30 cellular contexts compared by ENCODE assay signal in genomic region chr12:110278137-110278536, GRCh38. TPM values are rescaled to one million over a fixed set of nuclear protein-coding genes. Genes with fewer than 3 reads are reported as not detected.
DNase-seq lines count a peak whose midpoint lies in the region; ATAC-seq, FAIRE-seq and TF ChIP-seq lines count a peak whose summit lies in the region.
"Had no signal": no experiment of that assay in that cellular context is flagged by ENCODE, and none has a peak within 500 bp of the region (broad histone marks: within the 10 kb centered on the region; RNA-seq: fewer than 3 reads in every experiment).

No MANE protein-coding gene starts in this region.

- H3F3A ChIP-seq in MM.1S (ENCODE audit: insufficient read depth, low read length) = peaks cover 4% of the 10 kb centered on the region; the same call in 1 of the 2 replicates

- peaks cover 0 to 5% (median 0%) of the 10 kb centered on the region in 3 donors for H3K36me3 Mint-ChIP-seq in naive thymus-derived CD8-positive, alpha-beta T cell
- H3K36me3 Mint-ChIP-seq in type B pancreatic cell = peaks cover 12% of the 10 kb centered on the region

- ATAC-seq in Right ventricle myocardium superior (ENCODE audit: poor library complexity) (no peak), K562 (no peak)
- no peak for ATAC-seq in naive thymus-derived CD8-positive, alpha-beta T cell
- ATAC-seq: activated CD4-positive, alpha-beta T cell treated with anti-CD3 and anti-CD28 coated beads for 36 hours; CD8-positive, alpha-beta T cell; esophagus mucosa; left colon; stimulated activated naive CD8-positive, alpha-beta T cell treated with anti-CD3 and anti-CD28 coated beads, Interleukin-15, Interleukin-2, amounts not matched to agents 100 U/mL and 50 U/mL, for 24 hours had no signal

- no peaks in the 10 kb centered on the region for H3K9me2 ChIP-seq in MM.1S (replicated peaks; ENCODE audit: insufficient read depth, low read length)

- H3K9ac ChIP-seq in K562 (ENCODE audit: insufficient read depth in 1 of 2, low read depth in 2 of 2, low read length in 2 of 2) = no peak overlapping the region
- H3K9ac ChIP-seq in MM.1S (ENCODE audit: low read length) = no peak overlapping the region

- H3K9me3 ChIP-seq in left ventricle myocardium inferior (replicated peaks) (no peaks in the 10 kb centered on the region), K562 (replicated peaks; ENCODE audit: control insufficient read depth, insufficient read depth, low read depth, low read length) (no peaks in the 10 kb centered on the region), MM.1S (replicated peaks; ENCODE audit: insufficient read depth, low read length) (no peaks in the 10 kb centered on the region)
- H3K9me3 ChIP-seq: SJCRH30 had no signal

- H3K27me3 ChIP-seq in left ventricle myocardium inferior (ENCODE audit: low read depth) (no peaks in the 10 kb centered on the region), K562 (ENCODE audit: control insufficient read depth in 2 of 2, insufficient read depth in 2 of 2, low read length in 2 of 2) (no peaks in the 10 kb centered on the region), MM.1S (replicated peaks; ENCODE audit: insufficient read depth, low read length) (no peaks in the 10 kb centered on the region)
- H3K27me3 ChIP-seq: SJCRH30 had no signal

- H4K20me1 ChIP-seq in K562 (replicated peaks; ENCODE audit: control insufficient read depth, insufficient read depth, low read length) = no peaks in the 10 kb centered on the region; the same call in none of the 2 replicates
- no peaks in the 10 kb centered on the region for H4K20me1 ChIP-seq in MM.1S (ENCODE audit: insufficient read depth, low read length)

- intact Hi-C loops in left ventricle myocardium inferior (cut with micrococcal nuclease) (no loop called here), Right ventricle myocardium superior (cut with DNase I) (no loop called here), K562 (cut with micrococcal nuclease) (no loop called here)

- CTCF ChIA-PET in K562 (lab: Yijun Ruan, JAX; ENCODE audit: low intra/inter-chr PET ratio) = no interaction called here

- POLR2A ChIA-PET in K562 (lab: Yijun Ruan, JAX) = interaction anchor here (0.7 to 4.3 kb wide), 7 partner anchors 9 to 154 kb away, joined by 3 to 48 read pairs (median 5); partner anchors contain the start of gene IFT81
- POLR2A ChIA-PET in naive thymus-derived CD8-positive, alpha-beta T cell (lab: Charles Lee) = no interaction called here

- BruUV-seq in K562 (replicated peaks; lab: Mats Ljungman, UMichigan) = no TSS peak

- DNase-seq in left ventricle myocardium inferior (no peak), Right ventricle myocardium superior (no peak), K562 (ENCODE audit: extremely low read depth in 1 of 4, low spot score in 3 of 4) (no peak), type B pancreatic cell (ENCODE audit: extremely low spot score, unreplicated experiment) (no peak), NCI-H1105 (lab: John Stamatoyannopoulos, UW) (no peak), MM.1S (no peak), GDM1 (lab: John Stamatoyannopoulos, UW) (no peak)
- DNase-seq in naive thymus-derived CD8-positive, alpha-beta T cell = no peak
- DNase-seq: activated CD4-positive, alpha-beta T cell treated with anti-CD3 and anti-CD28 coated beads for 36 hours; activated effector memory CD4-positive, alpha-beta T cell treated with Interleukin-2 at 50 U/mL for 16 hours; AML-193; aorta; caudate nucleus; CD8-positive, alpha-beta T cell; foreskin fibroblast; HCEC 1CT; left colon; mesendoderm; NCI-H146; NCI-H774; occipital lobe; SJCRH30; small intestine; stimulated activated naive CD8-positive, alpha-beta T cell treated with anti-CD3 and anti-CD28 coated beads, Interleukin-15, Interleukin-2, amounts not matched to agents 100 U/mL and 50 U/mL, for 24 hours; SW 1271; T-helper 9 cell had no signal

- H2AFZ ChIP-seq in K562 (ENCODE audit: low read depth, low read length) = no peak overlapping the region
- H2AFZ ChIP-seq in MM.1S (ENCODE audit: low read length) = no peak overlapping the region

- 45% methylated on average over 1 of the region's 1 CpG for WGBS in K562 (ENCODE audit: insufficient coverage, low coverage, missing lambda C conversion rate)

- TF ChIP-seq EP300 in K562 (IDR thresholded peaks at IDR 0.05; ENCODE audit: low read length) = no peak

- H3K27ac ChIP-seq in left ventricle myocardium inferior (replicated peaks) (peak overlapping the region; percentile 97), K562 (ENCODE audit: extremely low read depth, low read depth, low read length) (no peak overlapping the region), MM.1S (ENCODE audit: low read length) (no peak overlapping the region)
- H3K27ac ChIP-seq: SJCRH30 had no signal

- H3K79me2 ChIP-seq in K562 (ENCODE audit: control insufficient read depth, insufficient read depth, low read length) (peaks cover 21% of the 10 kb centered on the region), MM.1S (ENCODE audit: low read length) (peaks cover 17% of the 10 kb centered on the region)

- no peak for TF ChIP-seq POLR2A in K562 (conservative IDR thresholded peaks at IDR 0.05)

- peaks cover 55% of the 10 kb centered on the region for H3K4me1 ChIP-seq in left ventricle myocardium inferior
- peaks cover 11 to 18% of the 10 kb centered on the region in 2 experiments; a peak in 4 of 5 replicates for H3K4me1 ChIP-seq in K562 (replicated peaks in 1 of 2; ENCODE audit: control insufficient read depth in 2 of 2, insufficient read depth in 2 of 2, low read length in 2 of 2)
- no peaks in the 10 kb centered on the region for H3K4me1 ChIP-seq in MM.1S (ENCODE audit: low read length)

- H3K27me3 Mint-ChIP-seq in naive thymus-derived CD8-positive, alpha-beta T cell = peaks cover 0 to 2% (median 1%) of the 10 kb centered on the region in 5 donors
- H3K27me3 Mint-ChIP-seq in type B pancreatic cell = no peaks in the 10 kb centered on the region

- H3K36me3 ChIP-seq in left ventricle myocardium inferior (peaks cover 11% of the 10 kb centered on the region), K562 (ENCODE audit: control insufficient read depth, insufficient read depth, low read length) (peaks cover 10% of the 10 kb centered on the region; the same call in 2 of the 3 replicates), MM.1S (replicated peaks; ENCODE audit: insufficient read depth, low read length) (no peaks in the 10 kb centered on the region)

- no peak overlapping the region for H3K4me2 ChIP-seq in K562 (ENCODE audit: insufficient read depth, low read length)
- H3K4me2 ChIP-seq in MM.1S (ENCODE audit: low read depth, low read length) = no peak overlapping the region

- peak overlapping the region; percentile 96 for H3K4me3 ChIP-seq in left ventricle myocardium inferior
- no peak overlapping the region for H3K4me3 ChIP-seq in K562
- H3K4me3 ChIP-seq in MM.1S (ENCODE audit: low read length) = no peak overlapping the region
- H3K4me3 ChIP-seq: SJCRH30 had no signal

- peak; percentile 35 for FAIRE-seq in K562 (lab: Jason Lieb, UNC)
- FAIRE-seq: small intestine, urothelium cell line had no signal

- H3K4me3 Mint-ChIP-seq in naive thymus-derived CD8-positive, alpha-beta T cell = peak overlapping the region in 1 of 10 donors; percentile 43
- peak overlapping the region; percentile 11 for H3K4me3 Mint-ChIP-seq in type B pancreatic cell
- H3K4me3 Mint-ChIP-seq: activated CD4-positive, alpha-beta T cell treated with anti-CD3 and anti-CD28 coated beads for 36 hours; activated naive CD8-positive, alpha-beta T cell; CD8-positive, alpha-beta T cell; dendritic cell treated with granulocyte-macrophage colony-stimulating factor and Interleukin-4, amounts not matched to agents 40 ng/mL and 50 ng/mL, for 4 days had no signal

- peak overlapping the region in 6 of 10 donors; percentile 6 to 80 (median 26) for H3K27ac Mint-ChIP-seq in naive thymus-derived CD8-positive, alpha-beta T cell
- H3K27ac Mint-ChIP-seq in type B pancreatic cell = peak overlapping the region; percentile 57
- H3K27ac Mint-ChIP-seq: activated CD4-positive, alpha-beta T cell treated with anti-CD3 and anti-CD28 coated beads for 36 hours; activated naive CD8-positive, alpha-beta T cell; CD8-positive, alpha-beta T cell; dendritic cell treated with granulocyte-macrophage colony-stimulating factor and Interleukin-4, amounts not matched to agents 40 ng/mL and 50 ng/mL, for 4 days had no signal

- TF ChIP-seq CTCF in left ventricle myocardium inferior (IDR thresholded peaks at IDR 0.05; ENCODE audit: borderline replicate concordance) (no peak), K562 (IDR thresholded peaks at IDR 0.05 in 2 of 3, conservative IDR thresholded peaks at IDR 0.05 in 1 of 3; ENCODE audit: insufficient read depth in 2 of 3, low read depth in 1 of 3, low read length in 3 of 3) (no peak), type B pancreatic cell (conservative IDR thresholded peaks at IDR 0.05) (no peak), MM.1S (IDR thresholded peaks at IDR 0.05; ENCODE audit: low read length) (no peak)

- H3K9me1 ChIP-seq in K562 (ENCODE audit: control insufficient read depth, insufficient read depth, low read length) = no peaks in the 10 kb centered on the region

- no peaks in the 10 kb centered on the region for H3K9me3 Mint-ChIP-seq in naive thymus-derived CD8-positive, alpha-beta T cell
- no peaks in the 10 kb centered on the region for H3K9me3 Mint-ChIP-seq in type B pancreatic cell
- H3K9me3 Mint-ChIP-seq: CD8-positive, alpha-beta T cell; dendritic cell treated with granulocyte-macrophage colony-stimulating factor and Interleukin-4, amounts not matched to agents 40 ng/mL and 50 ng/mL, for 4 days had no signal

- no peak for TF ChIP-seq RAD21 in K562 (CRISPR knock-in tag; conservative IDR thresholded peaks at IDR 0.05 in 1 of 2, IDR thresholded peaks at IDR 0.05 in 1 of 2)

- in situ Hi-C loops in K562 (cut with MboI) = no loop called here

- peaks cover 4 to 30% (median 25%) of the 10 kb centered on the region in 4 donors for H3K4me1 Mint-ChIP-seq in naive thymus-derived CD8-positive, alpha-beta T cell
- peaks cover 37% of the 10 kb centered on the region for H3K4me1 Mint-ChIP-seq in type B pancreatic cell (ENCODE audit: unreplicated experiment)

RNA-seq across cellular contexts. Expression of gene ATP2A2, which starts 2.9 kb away (rescaled TPM):
- total RNA-seq in left ventricle myocardium inferior = 1,955 TPM
- total RNA-seq in Right ventricle myocardium superior = 3,087 TPM
- 436 and 524 TPM in 2 replicates for total RNA-seq in K562 (2011; cell fraction: chromatin; rRNA removed; ENCODE audit: low replicate concordance)
- total RNA-seq in K562 (2011; cell fraction: nucleolus; rRNA removed) = 350 and 362 TPM in 2 replicates
- total RNA-seq in K562 (2011; cell fraction: nucleoplasm; rRNA removed) = 437 and 537 TPM in 2 replicates
- 73.5 and 82.5 TPM in 2 replicates for total RNA-seq in K562 (2014; rRNA removed)
- 46.7 and 51.6 TPM in 2 replicates for total RNA-seq in K562 (2014; rRNA removed; fragmentation: Illumina TruSeq; extraction: Trizol)
- total RNA-seq in K562 (2015; rRNA removed; fragmentation: Illumina TruSeq; extraction: Trizol) = 47.7 and 49.9 TPM in 2 replicates
- 180 and 205 TPM in 2 replicates for total RNA-seq in K562 (2021)
- 44.6 and 88.4 TPM in 2 replicates for polyA plus RNA-seq in K562 (2011; rRNA removed)
- polyA plus RNA-seq in K562 (2011; cell fraction: cytosol; rRNA removed) = 20.8 and 37.3 TPM in 2 replicates
- polyA plus RNA-seq in K562 (2011; cell fraction: nucleus; rRNA removed) = 193 and 236 TPM in 2 replicates
- 137 and 151 TPM in 2 replicates for polyA plus RNA-seq in K562 (2012)
- 137 and 150 TPM in 2 replicates for polyA plus RNA-seq in K562 (2014; fragmentation: Illumina TruSeq; extraction: Trizol)
- polyA plus RNA-seq in K562 (2014; fragmentation: Nextera tagmentation; extraction: Ambion mirVana) = 1 to 10 TPM; 5.2 to 6.7 TPM
- 60.8 and 63.2 TPM in 2 replicates for polyA plus RNA-seq in K562 (2014; rRNA removed)
- 96.8 and 146 TPM in 2 replicates for polyA minus RNA-seq in K562 (2011; rRNA and poly(A)+ RNA removed)
- polyA minus RNA-seq in K562 (2011; cell fraction: cytosol; rRNA and poly(A)+ RNA removed) = 86.8 and 111 TPM in 2 replicates
- polyA minus RNA-seq in K562 (2011; cell fraction: nucleus; rRNA and poly(A)+ RNA removed) = 89.9 and 136 TPM in 2 replicates
- total RNA-seq in naive thymus-derived CD8-positive, alpha-beta T cell = 10 to 100 TPM; 69.3 to 75.6 TPM
- 1 to 10 TPM; 1.7 to 2.0 (median 1.9) TPM for polyA plus RNA-seq in naive thymus-derived CD8-positive, alpha-beta T cell
- total RNA-seq in type B pancreatic cell (ENCODE audit: low replicate concordance) = 163 and 203 TPM in 2 replicates
